ENCODE assay signal across 26 cellular contexts in genomic region chr12:132236930-132237771, GRCh38.
DNase-seq lines count a peak whose midpoint lies in the region; ATAC-seq and TF ChIP-seq lines count a peak whose summit lies in the region.
"Had no signal": no experiment of that assay in that cellular context is flagged by ENCODE, and none has a peak within 500 bp of the region (broad histone marks: within the 10 kb centered on the region; RNA-seq: fewer than 3 reads in every experiment).

No MANE protein-coding gene starts in this region.

- peaks cover 9% of the 10 kb centered on the region for H3K9me3 Mint-ChIP-seq in activated CD4-positive, alpha-beta memory T cell treated with anti-CD3 and anti-CD28 coated beads, Interleukin-2, amount 10 ng/mL, durations not matched to agents 7 days and 5 days
- no peaks in the 10 kb centered on the region for H3K9me3 Mint-ChIP-seq in activated CD8-positive, alpha-beta T cell treated with anti-CD3 and anti-CD28 coated beads, Interleukin-2, amount 10 ng/mL, durations not matched to agents 7 days and 5 days (ENCODE audit: insufficient read depth)
- H3K9me3 Mint-ChIP-seq: CD8-positive, alpha-beta memory T cell had no signal

- no peaks in the 10 kb centered on the region for H3K4me1 Mint-ChIP-seq in activated CD4-positive, alpha-beta memory T cell treated with anti-CD3 and anti-CD28 coated beads, Interleukin-2, amount 10 ng/mL, durations not matched to agents 7 days and 5 days
- H3K4me1 Mint-ChIP-seq in activated CD8-positive, alpha-beta T cell treated with anti-CD3 and anti-CD28 coated beads, Interleukin-2, amount 10 ng/mL, durations not matched to agents 7 days and 5 days (ENCODE audit: low read depth), result no peaks in the 10 kb centered on the region
- H3K4me1 Mint-ChIP-seq: CD8-positive, alpha-beta memory T cell had no signal

- H3K36me3 ChIP-seq in right atrium auricular region (no peaks in the 10 kb centered on the region), sigmoid colon (no peaks in the 10 kb centered on the region)
- H3K36me3 ChIP-seq: adrenal gland, brain microvascular endothelial cell, suprapubic skin, uterus had no signal

- H3K4me1 ChIP-seq in right atrium auricular region, result no peaks in the 10 kb centered on the region
- H3K4me1 ChIP-seq in sigmoid colon, result no peaks in the 10 kb centered on the region
- H3K4me1 ChIP-seq: adrenal gland, suprapubic skin, uterus had no signal

- H3K27me3 Mint-ChIP-seq in activated CD4-positive, alpha-beta memory T cell treated with anti-CD3 and anti-CD28 coated beads, Interleukin-2, amount 10 ng/mL, durations not matched to agents 7 days and 5 days, result no peaks in the 10 kb centered on the region
- no peaks in the 10 kb centered on the region for H3K27me3 Mint-ChIP-seq in activated CD8-positive, alpha-beta T cell treated with anti-CD3 and anti-CD28 coated beads, Interleukin-2, amount 10 ng/mL, durations not matched to agents 7 days and 5 days (ENCODE audit: low read depth)

- no peaks in the 10 kb centered on the region for H3K27me3 ChIP-seq in right atrium auricular region
- H3K27me3 ChIP-seq in sigmoid colon, result peaks cover 0 to 11% (median 0%) of the 10 kb centered on the region in 3 donors
- H3K27me3 ChIP-seq: brain microvascular endothelial cell, uterus had no signal

- POLR2A ChIA-PET in activated CD4-positive, alpha-beta memory T cell treated with anti-CD3 and anti-CD28 coated beads, Interleukin-2, amount 10 ng/mL, durations not matched to agents 7 days and 5 days (lab: Charles Lee), result no interaction called here
- POLR2A ChIA-PET in activated CD8-positive, alpha-beta T cell treated with anti-CD3 and anti-CD28 coated beads, Interleukin-2, amount 10 ng/mL, durations not matched to agents 7 days and 5 days (lab: Charles Lee), result no interaction called here

- TF ChIP-seq POLR2A in sigmoid colon (IDR thresholded peaks at IDR 0.05), result no peak

- H3K27ac ChIP-seq in right atrium auricular region (no peak overlapping the region), sigmoid colon (no peak overlapping the region)
- H3K27ac ChIP-seq: adrenal gland, brain microvascular endothelial cell, suprapubic skin, uterus had no signal

- no peak for TF ChIP-seq EP300 in sigmoid colon (IDR thresholded peaks at IDR 0.05)

- H3K27ac Mint-ChIP-seq in activated CD4-positive, alpha-beta memory T cell treated with anti-CD3 and anti-CD28 coated beads, Interleukin-2, amount 10 ng/mL, durations not matched to agents 7 days and 5 days, result no peak overlapping the region
- no peak overlapping the region for H3K27ac Mint-ChIP-seq in activated CD8-positive, alpha-beta T cell treated with anti-CD3 and anti-CD28 coated beads, Interleukin-2, amount 10 ng/mL, durations not matched to agents 7 days and 5 days
- H3K27ac Mint-ChIP-seq: T-helper 1 cell treated with Interleukin-12 subunit alpha and Interleukin-12 subunit beta and Interleukin-4 antibody, amounts not matched to agents 30 μg/mL and 1 μg/mL, for 36 hours had no signal

- intact Hi-C loops in Right ventricle myocardium inferior (cut with DNase I), result no loop called here
- intact Hi-C loops in sigmoid colon (cut with DNase I), result no loop called here

- no peak overlapping the region for H3K4me3 Mint-ChIP-seq in activated CD4-positive, alpha-beta memory T cell treated with anti-CD3 and anti-CD28 coated beads, Interleukin-2, amount 10 ng/mL, durations not matched to agents 7 days and 5 days
- no peak overlapping the region for H3K4me3 Mint-ChIP-seq in activated CD8-positive, alpha-beta T cell treated with anti-CD3 and anti-CD28 coated beads, Interleukin-2, amount 10 ng/mL, durations not matched to agents 7 days and 5 days
- H3K4me3 Mint-ChIP-seq: CD8-positive, alpha-beta memory T cell; T-helper 1 cell treated with Interleukin-12 subunit alpha and Interleukin-12 subunit beta and Interleukin-4 antibody, amounts not matched to agents 30 μg/mL and 1 μg/mL, for 36 hours had no signal

- ATAC-seq in Right ventricle myocardium inferior (no peak), left lobe of liver (peak; percentile 26), GM21447 (IDR thresholded peaks at IDR 0.05; ENCODE audit: unreplicated experiment) (no peak)
- no peak for ATAC-seq in activated CD8-positive, alpha-beta T cell treated with anti-CD3 and anti-CD28 coated beads, Interleukin-2, amount 10 ng/mL, durations not matched to agents 7 days and 5 days
- ATAC-seq: activated CD4-positive, CD25-positive, alpha-beta regulatory T cell treated with anti-CD3 and anti-CD28 coated beads, Interleukin-2, amount 50 U/mL, for 24 hours; HCT116; left ventricle myocardium superior had no signal

- 78 to 85% methylated on average over 14 of the region's 14 CpGs for WGBS in sigmoid colon, 2 donors

- DNase-seq in Right ventricle myocardium inferior (ENCODE audit: missing footprints) (peak; percentile 70), right atrium auricular region (ENCODE audit: low spot score) (no peak), left lobe of liver (ENCODE audit: low spot score) (no peak), sigmoid colon (peak; percentile 54)
- no peak for DNase-seq in activated CD4-positive, alpha-beta memory T cell treated with anti-CD3 and anti-CD28 coated beads, Interleukin-2, amount 10 ng/mL, durations not matched to agents 7 days and 5 days
- no peak for DNase-seq in activated effector memory CD4-positive, alpha-beta T cell treated with anti-CD3 and anti-CD28 coated beads, Interleukin-2, amount 50 U/mL, for 16 hours
- DNase-seq in activated CD8-positive, alpha-beta T cell treated with anti-CD3 and anti-CD28 coated beads, Interleukin-2, amount 10 ng/mL, durations not matched to agents 7 days and 5 days, result no peak
- DNase-seq: activated effector memory CD4-positive, alpha-beta T cell treated with Interleukin-2 at 50 U/mL for 16 hours; activated T-cell treated with anti-CD3 and anti-CD28 coated beads for 4 hours; adrenal gland; AML-193; brain microvascular endothelial cell; DMS 273 treated with DMSO at 0.1 percent for 48 hours; EL; left ventricle myocardium superior; NCI-H146; NCI-H2107; NCI-H748 treated with DMSO at 0.1 percent for 48 hours; stimulated activated CD4-positive, alpha-beta T cell treated with anti-CD3 and anti-CD28 coated beads, Interleukin-4, amount 100 ng/mL, for 1 hour; uterus had no signal

- H3K9me3 ChIP-seq in right atrium auricular region (no peaks in the 10 kb centered on the region), sigmoid colon (no peaks in the 10 kb centered on the region)
- H3K9me3 ChIP-seq: adrenal gland, suprapubic skin, uterus had no signal

- H3K4me3 ChIP-seq in right atrium auricular region (no peak overlapping the region), sigmoid colon (no peak overlapping the region)
- H3K4me3 ChIP-seq: adrenal gland, suprapubic skin, uterus had no signal

- TF ChIP-seq CTCF in right atrium auricular region (IDR thresholded peaks at IDR 0.05) (no peak), sigmoid colon (IDR thresholded peaks at IDR 0.05) (no peak)

- CTCF ChIA-PET in activated CD4-positive, alpha-beta memory T cell treated with anti-CD3 and anti-CD28 coated beads, Interleukin-2, amount 10 ng/mL, durations not matched to agents 7 days and 5 days (lab: Charles Lee), result no interaction called here
- CTCF ChIA-PET in activated CD8-positive, alpha-beta T cell treated with anti-CD3 and anti-CD28 coated beads, Interleukin-2, amount 10 ng/mL, durations not matched to agents 7 days and 5 days (lab: Charles Lee), result no interaction called here

- H3K36me3 Mint-ChIP-seq in activated CD4-positive, alpha-beta memory T cell treated with anti-CD3 and anti-CD28 coated beads, Interleukin-2, amount 10 ng/mL, durations not matched to agents 7 days and 5 days (ENCODE audit: low read depth), result no peaks in the 10 kb centered on the region
- H3K36me3 Mint-ChIP-seq in activated CD8-positive, alpha-beta T cell treated with anti-CD3 and anti-CD28 coated beads, Interleukin-2, amount 10 ng/mL, durations not matched to agents 7 days and 5 days (ENCODE audit: low read depth), result no peaks in the 10 kb centered on the region
- H3K36me3 Mint-ChIP-seq: CD8-positive, alpha-beta memory T cell had no signal

Comparison
In these comparisons a context has a peak if more than half of its experiments do, and no peak if none do; other contexts are left out.
1. DNase-seq: peak in Right ventricle myocardium inferior (single experiment) and sigmoid colon (single experiment); none in right atrium auricular region (single experiment), left lobe of liver (single experiment), activated CD4-positive, alpha-beta memory T cell treated with anti-CD3 and anti-CD28 coated beads, Interleukin-2, amount 10 ng/mL, durations not matched to agents 7 days and 5 days (single experiment), activated effector memory CD4-positive, alpha-beta T cell treated with anti-CD3 and anti-CD28 coated beads, Interleukin-2, amount 50 U/mL, for 16 hours (single experiment) and activated CD8-positive, alpha-beta T cell treated with anti-CD3 and anti-CD28 coated beads, Interleukin-2, amount 10 ng/mL, durations not matched to agents 7 days and 5 days (single experiment).